In genomic region chr5:180441577-180441976, GRCh38 we compare ENCODE assay signal across 3 cellular contexts.
TF ChIP-seq lines count a peak whose summit lies in the region.

No MANE protein-coding gene starts in this region.

TF ChIP-seq in HEK293, 187 proteins besides CTCF, POLR2A, EP300 and RAD21:
- TF ChIP-seq ZIC2 (tag by site-specific recombination; IDR thresholded peaks at IDR 0.05) = 0 out of 2 replicates have a peak, but pooled peaks have one; percentile 21
- TF ChIP-seq, protein P1, sequence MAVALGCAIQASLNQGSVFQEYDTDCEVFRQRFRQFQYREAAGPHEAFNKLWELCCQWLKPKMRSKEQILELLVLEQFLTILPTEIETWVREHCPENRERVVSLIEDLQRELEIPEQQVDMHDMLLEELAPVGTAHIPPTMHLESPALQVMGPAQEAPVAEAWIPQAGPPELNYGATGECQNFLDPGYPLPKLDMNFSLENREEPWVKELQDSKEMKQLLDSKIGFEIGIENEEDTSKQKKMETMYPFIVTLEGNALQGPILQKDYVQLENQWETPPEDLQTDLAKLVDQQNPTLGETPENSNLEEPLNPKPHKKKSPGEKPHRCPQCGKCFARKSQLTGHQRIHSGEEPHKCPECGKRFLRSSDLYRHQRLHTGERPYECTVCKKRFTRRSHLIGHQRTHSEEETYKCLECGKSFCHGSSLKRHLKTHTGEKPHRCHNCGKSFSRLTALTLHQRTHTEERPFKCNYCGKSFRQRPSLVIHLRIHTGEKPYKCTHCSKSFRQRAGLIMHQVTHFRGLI (tag by site-specific recombination; IDR thresholded peaks at IDR 0.05) = no peak
- TF ChIP-seq ZNF184 (tag by site-specific recombination; IDR thresholded peaks at IDR 0.05) = no peak
- TF ChIP-seq, protein P2, sequence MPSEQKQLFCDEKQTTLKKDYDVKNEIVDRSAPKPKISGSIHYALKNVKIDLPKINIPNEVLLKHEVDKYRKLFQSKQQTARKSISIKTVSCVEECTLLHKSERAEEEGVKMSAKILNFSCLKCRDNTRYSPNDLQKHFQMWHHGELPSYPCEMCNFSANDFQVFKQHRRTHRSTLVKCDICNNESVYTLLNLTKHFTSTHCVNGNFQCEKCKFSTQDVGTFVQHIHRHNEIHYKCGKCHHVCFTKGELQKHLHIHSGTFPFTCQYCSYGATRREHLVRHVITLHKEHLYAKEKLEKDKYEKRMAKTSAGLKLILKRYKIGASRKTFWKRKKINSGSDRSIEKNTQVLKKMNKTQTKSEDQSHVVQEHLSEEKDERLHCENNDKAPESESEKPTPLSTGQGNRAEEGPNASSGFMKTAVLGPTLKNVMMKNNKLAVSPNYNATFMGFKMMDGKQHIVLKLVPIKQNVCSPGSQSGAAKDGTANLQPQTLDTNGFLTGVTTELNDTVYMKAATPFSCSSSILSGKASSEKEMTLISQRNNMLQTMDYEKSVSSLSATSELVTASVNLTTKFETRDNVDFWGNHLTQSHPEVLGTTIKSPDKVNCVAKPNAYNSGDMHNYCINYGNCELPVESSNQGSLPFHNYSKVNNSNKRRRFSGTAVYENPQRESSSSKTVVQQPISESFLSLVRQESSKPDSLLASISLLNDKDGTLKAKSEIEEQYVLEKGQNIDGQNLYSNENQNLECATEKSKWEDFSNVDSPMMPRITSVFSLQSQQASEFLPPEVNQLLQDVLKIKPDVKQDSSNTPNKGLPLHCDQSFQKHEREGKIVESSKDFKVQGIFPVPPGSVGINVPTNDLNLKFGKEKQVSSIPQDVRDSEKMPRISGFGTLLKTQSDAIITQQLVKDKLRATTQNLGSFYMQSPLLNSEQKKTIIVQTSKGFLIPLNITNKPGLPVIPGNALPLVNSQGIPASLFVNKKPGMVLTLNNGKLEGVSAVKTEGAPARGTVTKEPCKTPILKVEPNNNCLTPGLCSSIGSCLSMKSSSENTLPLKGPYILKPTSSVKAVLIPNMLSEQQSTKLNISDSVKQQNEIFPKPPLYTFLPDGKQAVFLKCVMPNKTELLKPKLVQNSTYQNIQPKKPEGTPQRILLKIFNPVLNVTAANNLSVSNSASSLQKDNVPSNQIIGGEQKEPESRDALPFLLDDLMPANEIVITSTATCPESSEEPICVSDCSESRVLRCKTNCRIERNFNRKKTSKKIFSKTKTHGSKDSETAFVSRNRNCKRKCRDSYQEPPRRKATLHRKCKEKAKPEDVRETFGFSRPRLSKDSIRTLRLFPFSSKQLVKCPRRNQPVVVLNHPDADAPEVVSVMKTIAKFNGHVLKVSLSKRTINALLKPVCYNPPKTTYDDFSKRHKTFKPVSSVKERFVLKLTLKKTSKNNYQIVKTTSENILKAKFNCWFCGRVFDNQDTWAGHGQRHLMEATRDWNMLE (tag by site-specific recombination; conservative IDR thresholded peaks at IDR 0.05; ENCODE audit: low read depth) = no peak

TF ChIP-seq in K562, 482 proteins besides CTCF, POLR2A, EP300 and RAD21:
- TF ChIP-seq TBP (optimal IDR thresholded peaks at IDR 0.05; ENCODE audit: low read depth, low read length) (no peak), NFRKB (IDR thresholded peaks at IDR 0.05; ENCODE audit: low read depth) (no peak), SMAD1 (IDR thresholded peaks at IDR 0.05; ENCODE audit: low read depth, low read length, partially characterized antibody) (no peak), NRF1 (conservative IDR thresholded peaks at IDR 0.05 in 1 of 2, IDR thresholded peaks at IDR 0.05 in 1 of 2) (peak; percentile 44 to 59; a peak in 3 of 4 replicates)

TF ChIP-seq in SK-N-SH treated with all-trans-retinoic acid at 6 μM for 48 hours, 23 proteins besides CTCF, POLR2A, EP300 and RAD21:
- no peak for TF ChIP-seq ESRRG (CRISPR knock-in tag; IDR thresholded peaks at IDR 0.05)
- TF ChIP-seq ZNF8 (CRISPR knock-in tag; IDR thresholded peaks at IDR 0.05) = no peak
- TF ChIP-seq POU6F1 (CRISPR knock-in tag; IDR thresholded peaks at IDR 0.05; ENCODE audit: borderline replicate concordance, low read depth) = no peak
